Comparison of ENCODE assay signal across 18 cellular contexts in the genomic region with DNA sequence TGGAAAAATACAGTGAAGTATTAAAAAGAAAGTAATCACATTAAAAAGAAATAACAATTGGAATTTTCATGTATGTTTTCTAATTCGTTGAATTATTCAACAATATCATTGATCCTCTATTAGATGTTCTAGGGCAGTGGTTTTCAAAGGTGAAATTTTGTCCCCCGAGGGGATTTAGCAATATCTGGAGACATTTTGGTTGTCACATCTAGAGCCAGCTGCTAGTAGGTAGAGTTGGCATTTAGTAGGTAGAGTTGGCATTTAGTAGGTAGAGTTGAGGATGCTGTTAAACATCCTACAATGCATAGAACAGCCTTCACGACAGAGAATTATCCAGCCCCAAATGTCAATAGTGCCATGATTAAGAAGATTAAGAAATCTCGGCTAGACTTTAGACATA.
A peak's percentile ranks its signal among the peaks of the same experiment; 100 is the strongest.
DNase-seq lines count a peak whose midpoint lies in the region; ATAC-seq and TF ChIP-seq lines count a peak whose summit lies in the region.
"Had no signal": no experiment of that assay in that cellular context is flagged by ENCODE, and none has a peak within 500 bp of the region (broad histone marks: within the 10 kb centered on the region; RNA-seq: fewer than 3 reads in every experiment).

No MANE protein-coding gene starts in this region.

- intact Hi-C loops in Panc1 (cut with micrococcal nuclease; ENCODE audit: unreplicated experiment) = no loop called here

- H3F3A ChIP-seq in OCI-LY1 (ENCODE audit: insufficient read depth, low read length) (peaks cover 11% of the 10 kb centered on the region), SU-DHL-6 (ENCODE audit: insufficient read depth) (peaks cover 77% of the 10 kb centered on the region)

- DNase-seq in Panc1 (ENCODE audit: low read depth, low spot score) (no peak), activated gamma-delta T cell (lab: John Stamatoyannopoulos, UW) (no peak), ureter (ENCODE audit: low spot score) (no peak), hippocampal formation (lab: John Stamatoyannopoulos, UW) (no peak)
- DNase-seq: AML-193; Caco-2; Calu3; CD4-positive, alpha-beta T cell; CD8-positive, alpha-beta T cell; DMS79 treated with DMSO at 0.1 percent for 48 hours; GF-D8 had no signal

- no peak for TF ChIP-seq CTCF in OCI-LY1 (IDR thresholded peaks at IDR 0.05; ENCODE audit: low read length)
- no peak for TF ChIP-seq CTCF in Panc1 (IDR thresholded peaks at IDR 0.05)
- no peak for TF ChIP-seq CTCF in SU-DHL-6 (IDR thresholded peaks at IDR 0.05; ENCODE audit: insufficient read depth, low read length, poor library complexity, severe bottlenecking)
- peak; percentile 99 for TF ChIP-seq CTCF in subcutaneous adipose tissue (IDR thresholded peaks at IDR 0.05; ENCODE audit: low read depth)

- H3K4me2 ChIP-seq in OCI-LY1 (ENCODE audit: low read length) (no peak overlapping the region), SU-DHL-6 (ENCODE audit: low read depth, low read length, poor library complexity, severe bottlenecking) (no peak overlapping the region)
- H3K4me2 ChIP-seq: A549; BLaER1 treated with 17β-estradiol and CSF1 and Interleukin-3, amounts not matched to agents 10 nM and 100 nM had no signal

- H3K9ac ChIP-seq in OCI-LY1 (ENCODE audit: low read length) (no peak overlapping the region), SU-DHL-6 (ENCODE audit: low read length) (no peak overlapping the region)
- H3K9ac ChIP-seq: BLaER1 treated with 17β-estradiol and CSF1 and Interleukin-3, amounts not matched to agents 10 nM and 100 nM had no signal

- H3K27ac ChIP-seq in OCI-LY1 (ENCODE audit: low read depth, low read length, poor library complexity, severe bottlenecking) = peak overlapping the region; percentile 99
- peak overlapping the region; percentile 100 for H3K27ac ChIP-seq in Panc1 (ENCODE audit: low read length)
- H3K27ac ChIP-seq in SU-DHL-6 (ENCODE audit: low read depth, low read length) = peak overlapping the region; percentile 97; the same call in 1 of the 2 replicates
- H3K27ac ChIP-seq: 22Rv1, A549, C4-2B had no signal

- no peaks in the 10 kb centered on the region for H3K9me3 ChIP-seq in OCI-LY1 (ENCODE audit: low read length)
- H3K9me3 ChIP-seq in Panc1 (ENCODE audit: control insufficient read depth, insufficient read depth, low read depth, low read length) = peaks cover 2% of the 10 kb centered on the region; the same call in 1 of the 2 replicates
- H3K9me3 ChIP-seq in SU-DHL-6 (ENCODE audit: insufficient read depth, low read length) = no peaks in the 10 kb centered on the region
- H3K9me3 ChIP-seq: A549; BLaER1 treated with 17β-estradiol and CSF1 and Interleukin-3, amounts not matched to agents 10 nM and 100 nM had no signal

- no peaks in the 10 kb centered on the region for H3K36me3 ChIP-seq in OCI-LY1 (ENCODE audit: insufficient read depth, low read length)
- H3K36me3 ChIP-seq in Panc1 (ENCODE audit: control insufficient read depth, insufficient read depth, low read length) = no peaks in the 10 kb centered on the region
- H3K36me3 ChIP-seq in SU-DHL-6 (ENCODE audit: low read length) = no peaks in the 10 kb centered on the region
- H3K36me3 ChIP-seq: BLaER1 treated with 17β-estradiol and CSF1 and Interleukin-3, amounts not matched to agents 10 nM and 100 nM had no signal

- H3K79me2 ChIP-seq in OCI-LY1 (ENCODE audit: insufficient read depth, low read length) (no peaks in the 10 kb centered on the region), SU-DHL-6 (ENCODE audit: insufficient read depth, low read length) (no peaks in the 10 kb centered on the region)

- H4K20me1 ChIP-seq in OCI-LY1 (ENCODE audit: insufficient read depth, low read length) = no peaks in the 10 kb centered on the region
- H4K20me1 ChIP-seq in SU-DHL-6 (ENCODE audit: low read depth, low read length) = no peaks in the 10 kb centered on the region
- H4K20me1 ChIP-seq: BLaER1 treated with 17β-estradiol and CSF1 and Interleukin-3, amounts not matched to agents 10 nM and 100 nM had no signal

- in situ Hi-C loops in Panc1 (cut with HindIII; ENCODE audit: low pct_unique_long_range_greater_than_20kb, low sequenced_read_pairs) = no loop called here

- H3K4me1 ChIP-seq in OCI-LY1 (ENCODE audit: insufficient read depth, low read length, severe bottlenecking) = peaks cover 82% of the 10 kb centered on the region
- H3K4me1 ChIP-seq in Panc1 (ENCODE audit: control insufficient read depth, insufficient read depth, low read length) = peaks cover 60% of the 10 kb centered on the region

- POLR2A ChIA-PET in Panc1 (lab: Charles Lee) = no interaction called here

- H3K4me3 ChIP-seq in OCI-LY1 (ENCODE audit: low read depth, low read length, poor library complexity, severe bottlenecking) = no peak overlapping the region
- H3K4me3 ChIP-seq in Panc1 (ENCODE audit: low read depth in 2 of 2, low read length in 2 of 2) = peak overlapping the region in 1 of 2 experiments; percentile 38; a peak in 2 of 4 replicates
- H3K4me3 ChIP-seq in SU-DHL-6 (ENCODE audit: insufficient read depth, low read length, poor library complexity, severe bottlenecking) = no peak overlapping the region
- H3K4me3 ChIP-seq: A549; BLaER1 treated with 17β-estradiol and CSF1 and Interleukin-3, amounts not matched to agents 10 nM and 100 nM had no signal

- no peak overlapping the region for H2AFZ ChIP-seq in OCI-LY1 (ENCODE audit: low read length)
- no peak overlapping the region for H2AFZ ChIP-seq in SU-DHL-6 (ENCODE audit: low read depth, low read length, severe bottlenecking)

- no TSS peak for BruUV-seq in Panc1 (replicated peaks; lab: Mats Ljungman, UMichigan)

- CTCF ChIA-PET in Panc1 (lab: Charles Lee) = interaction anchor here (0.6 kb wide), 1 partner anchor 455 kb away, joined by 9 read pairs; no protein-coding TSS in a partner anchor

- H3K9me2 ChIP-seq in OCI-LY1 (ENCODE audit: low read depth, low read length) = no peaks in the 10 kb centered on the region
- no peaks in the 10 kb centered on the region for H3K9me2 ChIP-seq in SU-DHL-6 (replicated peaks; ENCODE audit: insufficient read depth, low read length)

- H3K27me3 ChIP-seq in OCI-LY1 (ENCODE audit: insufficient read depth, low read length) (no peaks in the 10 kb centered on the region), Panc1 (ENCODE audit: control insufficient read depth, insufficient read depth, low read length) (no peaks in the 10 kb centered on the region), SU-DHL-6 (ENCODE audit: low read length) (no peaks in the 10 kb centered on the region)
- H3K27me3 ChIP-seq: BLaER1 treated with 17β-estradiol and CSF1 and Interleukin-3, amounts not matched to agents 10 nM and 100 nM had no signal

- ATAC-seq in Panc1 = no peak
- ATAC-seq: A549; CD8-positive, alpha-beta T cell had no signal
